ENCODE assay signal across 18 cellular contexts in the genomic region with DNA sequence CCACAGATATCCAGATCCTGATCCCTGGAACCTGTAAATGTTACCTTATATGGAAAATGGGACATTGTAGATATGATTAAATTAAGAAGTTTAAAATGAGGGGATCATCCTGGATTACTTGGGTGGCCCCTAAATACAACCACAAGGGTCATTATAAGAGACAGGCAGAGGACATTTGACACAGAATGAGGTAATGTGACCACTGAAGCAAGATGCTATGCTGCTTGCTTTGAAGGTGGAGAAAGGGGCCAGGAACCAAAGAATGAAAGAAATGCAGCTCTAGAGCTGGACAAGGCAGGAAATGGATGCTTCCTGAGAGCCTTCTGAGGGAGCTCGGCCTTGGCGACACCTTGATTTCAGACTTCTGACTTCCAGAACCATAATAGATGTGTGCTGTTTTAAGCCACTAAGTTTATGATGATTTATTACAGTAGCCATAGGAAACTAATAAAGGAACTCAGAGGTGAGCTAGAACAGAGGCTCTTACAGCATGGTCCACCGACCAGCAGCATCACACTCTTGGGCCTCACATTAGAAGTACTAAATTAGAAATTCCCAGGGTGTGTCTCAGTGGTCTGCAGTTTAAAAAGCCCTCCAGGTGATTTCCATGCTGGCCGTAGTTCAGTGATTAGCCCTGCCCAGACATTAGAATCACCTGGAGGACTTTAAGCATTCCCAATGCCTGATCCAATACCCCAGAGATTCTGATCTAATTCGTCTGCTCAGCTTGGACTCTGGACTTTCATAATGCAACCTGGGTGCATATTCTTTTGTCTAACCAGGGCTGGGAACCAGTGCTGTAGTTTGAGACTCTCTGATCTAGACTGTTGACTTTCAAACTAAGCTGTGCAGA. TPM values are rescaled to one million over a fixed set of nuclear protein-coding genes. Genes with fewer than 3 reads are reported as not detected.
DNase-seq lines count a peak whose midpoint lies in the region; ATAC-seq and TF ChIP-seq lines count a peak whose summit lies in the region.
"Had no signal": no experiment of that assay in that cellular context is flagged by ENCODE, and none has a peak within 500 bp of the region (broad histone marks: within the 10 kb centered on the region; RNA-seq: fewer than 3 reads in every experiment).

No MANE protein-coding gene starts in this region.

- no peaks in the 10 kb centered on the region for H3K27me3 ChIP-seq in CD8-positive, alpha-beta memory T cell (ENCODE audit: insufficient read depth, low read length, poor library complexity, severe bottlenecking)
- no peaks in the 10 kb centered on the region for H3K27me3 ChIP-seq in gastrocnemius medialis

- no peak overlapping the region for H3K27ac ChIP-seq in CD8-positive, alpha-beta memory T cell (ENCODE audit: low read depth, low read length)
- H3K27ac ChIP-seq in gastrocnemius medialis: peak overlapping the region in 3 of 4 donors; percentile 16 to 92 (median 57)

- H3K9me3 ChIP-seq in CD8-positive, alpha-beta memory T cell (ENCODE audit: low read length): no peaks in the 10 kb centered on the region
- H3K9me3 ChIP-seq in gastrocnemius medialis: no peaks in the 10 kb centered on the region

- peaks cover 0 to 2% (median 0%) of the 10 kb centered on the region in 3 donors for H3K36me3 Mint-ChIP-seq in CD8-positive, alpha-beta memory T cell

- H3K4me1 Mint-ChIP-seq in CD8-positive, alpha-beta memory T cell: peaks cover 13 to 24% (median 21%) of the 10 kb centered on the region in 3 donors
- H3K4me1 Mint-ChIP-seq: B cell had no signal

- no peaks in the 10 kb centered on the region for H3K4me1 ChIP-seq in CD8-positive, alpha-beta memory T cell (ENCODE audit: insufficient read depth, low read length)
- H3K4me1 ChIP-seq in gastrocnemius medialis: peaks cover 23 to 42% of the 10 kb centered on the region in 2 donors

- H3K36me3 ChIP-seq in CD8-positive, alpha-beta memory T cell (ENCODE audit: insufficient read depth, low read length): no peaks in the 10 kb centered on the region
- H3K36me3 ChIP-seq in gastrocnemius medialis: no peaks in the 10 kb centered on the region

- in situ Hi-C loops in gastrocnemius medialis (cut with MboI; ENCODE audit: low sequenced_read_pairs in 4 of 4): no loop called here

- H3K9me3 Mint-ChIP-seq in CD8-positive, alpha-beta memory T cell: no peaks in the 10 kb centered on the region
- H3K9me3 Mint-ChIP-seq: CD4-positive, alpha-beta memory T cell had no signal

- ATAC-seq in HG02610 (IDR thresholded peaks at IDR 0.05; ENCODE audit: unreplicated experiment) (peak; percentile 80), gastrocnemius medialis (no peak), HG03039 (IDR thresholded peaks at IDR 0.05; ENCODE audit: unreplicated experiment) (no peak)

- intact Hi-C loops in gastrocnemius medialis (cut with DNase I; ENCODE audit: low total_unique reads): no loop called here

- DNase-seq in CD8-positive, alpha-beta memory T cell: no peak
- DNase-seq in dermis blood vessel endothelial cell (peak; percentile 5), gastrocnemius medialis (no peak), COR-L47 (lab: John Stamatoyannopoulos, UW) (no peak)
- DNase-seq in activated naive CD4-positive, alpha-beta T cell treated with anti-CD3 and anti-CD28 coated beads, Interleukin-2, amount 50 U/mL, for 16 hours: no peak
- DNase-seq: CD4-positive, alpha-beta memory T cell; GF-D8; GOT3; KBM-7; NCI-H1417 treated with DMSO at 0.1 percent for 48 hours; NCI-H1930; NCI-H446; NCI-H69; OCI-M1; SHP77 treated with DMSO at 0.1 percent for 48 hours had no signal

- peaks cover 0 to 3% of the 10 kb centered on the region in 2 donors for H3K27me3 Mint-ChIP-seq in CD8-positive, alpha-beta memory T cell
- H3K27me3 Mint-ChIP-seq: B cell; CD4-positive, alpha-beta memory T cell had no signal

- CTCF ChIA-PET in CD8-positive, alpha-beta memory T cell (lab: Charles Lee): interaction anchor here (0.9 kb wide), 1 partner anchor 54 kb away, joined by 3 read pairs; no protein-coding TSS in a partner anchor

- TF ChIP-seq POLR2A in gastrocnemius medialis (IDR thresholded peaks at IDR 0.05): no peak

- TF ChIP-seq CTCF in gastrocnemius medialis (IDR thresholded peaks at IDR 0.05 in 4 of 5, conservative IDR thresholded peaks at IDR 0.05 in 1 of 5): no peak

- H3K4me3 Mint-ChIP-seq in CD8-positive, alpha-beta memory T cell: peak overlapping the region in 1 of 7 donors; percentile 60
- H3K4me3 Mint-ChIP-seq: B cell; CD4-positive, alpha-beta memory T cell had no signal

- POLR2A ChIA-PET in CD8-positive, alpha-beta memory T cell (lab: Charles Lee): interaction anchor here (0.6 kb wide), 1 partner anchor 12 kb away, joined by 5 read pairs; no protein-coding TSS in a partner anchor

- no peak overlapping the region for H3K4me3 ChIP-seq in CD8-positive, alpha-beta memory T cell (ENCODE audit: low read length)
- H3K4me3 ChIP-seq in gastrocnemius medialis: no peak overlapping the region

- peak overlapping the region in 5 of 8 donors; percentile 2 to 72 (median 63) for H3K27ac Mint-ChIP-seq in CD8-positive, alpha-beta memory T cell
- H3K27ac Mint-ChIP-seq: B cell had no signal

RNA-seq across cellular contexts. Expression of a gene that starts 7.5 kb away (rescaled TPM):
- total RNA-seq in CD8-positive, alpha-beta memory T cell: 1 to 10 TPM; 1.1 to 1.6 TPM
- 17.3 TPM for polyA plus RNA-seq in CD8-positive, alpha-beta memory T cell
- total RNA-seq in dermis blood vessel endothelial cell: 1.0 and 1.2 TPM in 2 replicates
- 1 to 10 TPM; 2.8 to 4.7 (median 3.0) TPM for total RNA-seq in gastrocnemius medialis
